ENCODE assay signal across 19 cellular contexts in the genomic region with DNA sequence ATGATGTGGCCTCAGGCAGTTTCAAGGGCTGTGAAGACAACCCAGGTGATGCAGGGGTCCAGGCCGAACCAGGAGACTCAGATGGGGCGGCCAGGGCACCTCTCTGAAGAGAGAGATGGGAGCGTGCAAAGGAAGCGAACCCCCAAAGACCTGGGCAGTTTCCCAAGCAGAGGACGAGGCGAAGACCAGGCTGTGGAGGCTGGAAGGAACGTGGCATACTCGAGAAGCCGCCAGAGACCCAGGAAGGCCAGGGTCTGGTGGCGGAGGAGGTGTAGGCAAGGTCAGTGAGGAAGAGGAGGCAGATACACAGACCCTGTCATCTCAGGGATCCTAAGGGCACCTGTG.
"Had no signal": no experiment of that assay in that cellular context is flagged by ENCODE, and none has a peak within 500 bp of the region (broad histone marks: within the 10 kb centered on the region; RNA-seq: fewer than 3 reads in every experiment).

No MANE protein-coding gene starts in this region.

- ATAC-seq: esophagus mucosa; heart right ventricle; left ventricle myocardium superior; naive thymus-derived CD4-positive, alpha-beta T cell; sciatic nerve; stimulated activated naive B cell treated with anti-CD40 and anti-IgM and Interleukin-4, amounts not matched to agents 10 μg/mL and 1 μg/mL and 100 μg/mL, for 72 hours; stimulated activated naive CD8-positive, alpha-beta T cell treated with anti-CD3 and anti-CD28 coated beads, Interleukin-15, amount 100 ng/mL, for 72 hours had no signal

- H3K27ac ChIP-seq: dorsolateral prefrontal cortex, heart right ventricle, spleen, testis had no signal

- H3K27me3 ChIP-seq: dorsolateral prefrontal cortex, heart right ventricle, spleen, testis had no signal

- H3K9me3 Mint-ChIP-seq: nephron progenitor cell; stimulated activated naive B cell treated with anti-CD40 and anti-IgM and Interleukin-4, amounts not matched to agents 10 μg/mL and 1 μg/mL and 100 μg/mL, for 72 hours; stimulated activated naive CD8-positive, alpha-beta T cell treated with anti-CD3 and anti-CD28 coated beads, Interleukin-15, amount 100 ng/mL, for 72 hours had no signal

- H3K36me3 ChIP-seq: heart right ventricle, spleen had no signal

- H3K9me3 ChIP-seq: heart right ventricle, spleen, testis had no signal

- H3K4me3 Mint-ChIP-seq: naive thymus-derived CD4-positive, alpha-beta T cell; nephron progenitor cell; stimulated activated naive B cell treated with anti-CD40 and anti-IgM and Interleukin-4, amounts not matched to agents 10 μg/mL and 1 μg/mL and 100 μg/mL, for 72 hours; stimulated activated naive CD8-positive, alpha-beta T cell treated with anti-CD3 and anti-CD28 coated beads, Interleukin-15, amount 100 ng/mL, for 72 hours had no signal

- H3K4me3 ChIP-seq: coronary artery, dorsolateral prefrontal cortex, heart right ventricle, lung, spleen, testis had no signal

- H3K27ac Mint-ChIP-seq: nephron progenitor cell; stimulated activated naive B cell treated with anti-CD40 and anti-IgM and Interleukin-4, amounts not matched to agents 10 μg/mL and 1 μg/mL and 100 μg/mL, for 72 hours had no signal

- DNase-seq: dorsolateral prefrontal cortex; effector CD8-positive, alpha-beta T cell; heart right ventricle; islet precursor cell; left ventricle myocardium superior; naive thymus-derived CD4-positive, alpha-beta T cell; spleen; stimulated activated CD4-positive, alpha-beta T cell treated with anti-CD3 and anti-CD28 coated beads, Interleukin-15, amount 100 ng/mL, for 24 hours; stimulated activated CD4-positive, alpha-beta T cell treated with anti-CD3 and anti-CD28 coated beads, Interleukin-1b, Interleukin-23, amount 100 ng/mL, for 48 hours; stimulated activated CD4-positive, alpha-beta T cell treated with anti-CD3 and anti-CD28 coated beads, Interleukin-4, amount 100 ng/mL, for 24 hours; stimulated activated naive B cell treated with anti-CD40 and anti-IgM and Interleukin-4, amounts not matched to agents 10 μg/mL and 1 μg/mL and 100 μg/mL, for 72 hours; stimulated activated naive CD8-positive, alpha-beta T cell treated with anti-CD3 and anti-CD28 coated beads, Interleukin-15, amount 100 ng/mL, for 72 hours; testis; trophoblast cell had no signal

- H3K36me3 Mint-ChIP-seq: naive thymus-derived CD4-positive, alpha-beta T cell; stimulated activated naive B cell treated with anti-CD40 and anti-IgM and Interleukin-4, amounts not matched to agents 10 μg/mL and 1 μg/mL and 100 μg/mL, for 72 hours had no signal
